In genomic region chr19:37077929-37078716, GRCh38 we compare ENCODE assay signal across 8 cellular contexts. TPM values are rescaled to one million over a fixed set of nuclear protein-coding genes. Genes with fewer than 3 reads are reported as not detected.
A peak's percentile ranks its signal among the peaks of the same experiment; 100 is the strongest.
DNase-seq lines count a peak whose midpoint lies in the region; ATAC-seq and TF ChIP-seq lines count a peak whose summit lies in the region.

TSS of gene ZNF420 (plus strand) at chr19:37078433. CDS start at chr19:37089119, 10,686 bp downstream.

- H3K79me2 ChIP-seq in ACC112 (ENCODE audit: control insufficient read depth, insufficient read depth, low read length, unreplicated experiment) (peaks cover 18% of the 10 kb centered on the region), mammary epithelial cell (ENCODE audit: insufficient read depth, low read length) (peaks cover 17% of the 10 kb centered on the region)

- DNase-seq in NCI-H2196 treated with DMSO at 0.1 percent for 48 hours (lab: John Stamatoyannopoulos, UW; ENCODE audit: unreplicated experiment) (peak; percentile 84), WERI-Rb-1 (peak; percentile 97), mammary epithelial cell (peak; percentile 94)

- H3K4me3 ChIP-seq in ACC112 (ENCODE audit: low read depth, low read length): peak within 1 kb of the TSS; percentile 88
- peak within 1 kb of the TSS; percentile 60 for H3K4me3 ChIP-seq in WERI-Rb-1 (ENCODE audit: low read depth, low read length)
- peak within 1 kb of the TSS; percentile 74 to 91 (median 87) for H3K4me3 ChIP-seq in mammary epithelial cell (replicated peaks in 1 of 3; ENCODE audit: insufficient read depth in 1 of 3, low read depth in 2 of 3, low read length in 3 of 3)
- peak within 1 kb of the TSS; percentile 100 for H3K4me3 ChIP-seq in iPS-20b (ENCODE audit: low read length)
- H3K4me3 ChIP-seq in skeletal muscle tissue (ENCODE audit: low read length in 3 of 3): peak within 1 kb of the TSS; percentile 81 to 99 (median 93)

- CTCF ChIA-PET in mammary epithelial cell (lab: Charles Lee; ENCODE audit: low non-redundant PET): interaction anchor here (0.6 kb wide), 1 partner anchor 16 kb away, joined by 4 read pairs; no protein-coding TSS in a partner anchor

- TSS peak; percentile 57 for BruUV-seq in mammary epithelial cell (replicated peaks; lab: Mats Ljungman, UMichigan)

- dilution Hi-C loops in mammary epithelial cell (cut with HindIII; ENCODE audit: low sequenced_read_pairs): no loop called here

- ATAC-seq in GM18868 (IDR thresholded peaks at IDR 0.05; ENCODE audit: unreplicated experiment) (peak; percentile 96), HG03108 (IDR thresholded peaks at IDR 0.05; ENCODE audit: unreplicated experiment) (peak; percentile 95)

- H4K20me1 ChIP-seq in mammary epithelial cell (ENCODE audit: insufficient read depth, low read length): no peaks in the 10 kb centered on the region

- H3K4me1 ChIP-seq in ACC112 (ENCODE audit: control insufficient read depth, insufficient read depth, low read length, unreplicated experiment) (no peaks in the 10 kb centered on the region), mammary epithelial cell (ENCODE audit: insufficient read depth, low read length) (peaks cover 8% of the 10 kb centered on the region), iPS-20b (ENCODE audit: insufficient read depth, low read length) (no peaks in the 10 kb centered on the region), skeletal muscle tissue (ENCODE audit: control insufficient read depth in 3 of 3, insufficient read depth in 3 of 3, low read length in 3 of 3) (peaks cover 11% of the 10 kb centered on the region in 3 donors)

- intact Hi-C loops in mammary epithelial cell (cut with micrococcal nuclease): loop anchor here (2.0 to 5.0 kb wide), 4 partner anchors 94 to 951 kb away; partner anchors contain the start of genes ZFP14, ZNF383 and ZNF585A

- H2AFZ ChIP-seq in ACC112 (ENCODE audit: low read length, unreplicated experiment): peak within 1 kb of the TSS; percentile 99
- H2AFZ ChIP-seq in mammary epithelial cell (ENCODE audit: low read depth, low read length): peak within 1 kb of the TSS; percentile 100

- H3K36me3 ChIP-seq in ACC112 (ENCODE audit: insufficient read depth, low read length) (peaks cover 8% of the 10 kb centered on the region; the same call in 1 of the 2 replicates), WERI-Rb-1 (peaks cover 11% of the 10 kb centered on the region), mammary epithelial cell (ENCODE audit: insufficient read depth, low read length) (no peaks in the 10 kb centered on the region), iPS-20b (ENCODE audit: insufficient read depth, low read depth, low read length) (0 out of 2 replicates have a peak, but pooled peaks cover 4% of the 10 kb centered on the region), skeletal muscle tissue (ENCODE audit: control insufficient read depth in 3 of 3, insufficient read depth in 3 of 3, low read length in 3 of 3) (peaks cover 2 to 11% (median 10%) of the 10 kb centered on the region in 3 donors)

- peaks cover 2% of the 10 kb centered on the region for H3K9me3 ChIP-seq in WERI-Rb-1 (ENCODE audit: severe bottlenecking)
- peaks cover 9% of the 10 kb centered on the region for H3K9me3 ChIP-seq in mammary epithelial cell (replicated peaks; ENCODE audit: insufficient read depth, low read length)
- peaks cover 37% of the 10 kb centered on the region for H3K9me3 ChIP-seq in iPS-20b (ENCODE audit: insufficient read depth, low read depth, low read length)
- H3K9me3 ChIP-seq in skeletal muscle tissue (ENCODE audit: control insufficient read depth in 3 of 3, low read length in 3 of 3): peaks cover 3 to 8% (median 3%) of the 10 kb centered on the region in 3 donors

- no peaks in the 10 kb centered on the region for H3K27me3 ChIP-seq in ACC112 (ENCODE audit: insufficient read depth, low read length)
- no peaks in the 10 kb centered on the region for H3K27me3 ChIP-seq in WERI-Rb-1 (ENCODE audit: insufficient read depth, low read depth, severe bottlenecking)
- no peaks in the 10 kb centered on the region for H3K27me3 ChIP-seq in mammary epithelial cell (ENCODE audit: insufficient read depth, low read length)
- H3K27me3 ChIP-seq in iPS-20b (ENCODE audit: insufficient read depth, low read length): no peaks in the 10 kb centered on the region
- no peaks in the 10 kb centered on the region for H3K27me3 ChIP-seq in skeletal muscle tissue (ENCODE audit: control insufficient read depth in 3 of 3, insufficient read depth in 3 of 3, low read length in 3 of 3)

- H3K27ac ChIP-seq in ACC112 (ENCODE audit: low read depth, low read length) (no peak within 1 kb of the TSS), WERI-Rb-1 (peak within 1 kb of the TSS; percentile 83), mammary epithelial cell (ENCODE audit: insufficient read depth, low read depth, low read length) (peak within 1 kb of the TSS; percentile 41), iPS-20b (ENCODE audit: low read length) (no peak within 1 kb of the TSS), skeletal muscle tissue (ENCODE audit: low read depth, low read length) (peak within 1 kb of the TSS; percentile 87)

- WGBS in mammary epithelial cell (ENCODE audit: low coverage, missing lambda C conversion rate): under 1% methylated on average over 37 of the region's 61 CpGs

- TF ChIP-seq CTCF in WERI-Rb-1 (IDR thresholded peaks at IDR 0.05; ENCODE audit: low read depth, low read length) (no peak), mammary epithelial cell (conservative IDR thresholded peaks at IDR 0.05 in 1 of 2, IDR thresholded peaks at IDR 0.05 in 1 of 2; ENCODE audit: extremely low read depth in 1 of 2, insufficient read depth in 1 of 2, low read depth in 1 of 2, low read length in 2 of 2) (no peak)

- in situ Hi-C loops in mammary epithelial cell (cut with MboI; ENCODE audit: low sequenced_read_pairs in 2 of 2): no loop called here

- H3K9ac ChIP-seq in mammary epithelial cell (ENCODE audit: insufficient read depth, low read length): peak within 1 kb of the TSS; percentile 62
- H3K9ac ChIP-seq in iPS-20b (ENCODE audit: low read depth, low read length): peak within 1 kb of the TSS; percentile 93
- peak within 1 kb of the TSS; percentile 89 to 97 (median 90) for H3K9ac ChIP-seq in skeletal muscle tissue (ENCODE audit: low read depth in 1 of 3, low read length in 3 of 3)

- peak within 1 kb of the TSS; percentile 74 for H3K4me2 ChIP-seq in mammary epithelial cell (ENCODE audit: insufficient read depth, low read depth, low read length)

RNA-seq across cellular contexts. Expression of gene ZNF420, which starts in this region (rescaled TPM):
- total RNA-seq in mammary epithelial cell: 1 to 10 TPM; 4.1 to 9.0 TPM
- 2.0 TPM for polyA plus RNA-seq in mammary epithelial cell
- 2.1 TPM for polyA minus RNA-seq in mammary epithelial cell
- 29.2 TPM for total RNA-seq in skeletal muscle tissue

Comparison
In these comparisons a context has a peak if more than half of its experiments do, and no peak if none do; other contexts are left out.
1. H3K27ac ChIP-seq: peak in WERI-Rb-1 (single experiment), mammary epithelial cell (single experiment) and skeletal muscle tissue (single experiment); none in ACC112 (single experiment) and iPS-20b (single experiment).
2. Peak in every context shown above with its lines, with median percentiles within 50 percentile points of each other: H3K4me3 ChIP-seq, DNase-seq and H3K9ac ChIP-seq.